In genomic region chr7:141695803-141696289, GRCh38 we compare ENCODE assay signal across 18 cellular contexts. TPM values are rescaled to one million over a fixed set of nuclear protein-coding genes. Genes with fewer than 3 reads are reported as not detected.
DNase-seq lines count a peak whose midpoint lies in the region; TF ChIP-seq lines count a peak whose summit lies in the region.
"Had no signal": no experiment of that assay in that cellular context is flagged by ENCODE, and none has a peak within 500 bp of the region (broad histone marks: within the 10 kb centered on the region; RNA-seq: fewer than 3 reads in every experiment).

No MANE protein-coding gene starts in this region.

- DNase-seq in Caki2 (ENCODE audit: low read depth): peak; percentile 8
- DNase-seq in HT-29 (ENCODE audit: low spot score): peak; percentile 67
- DNase-seq in nephron progenitor cell: peak; percentile 35
- no peak for DNase-seq in GM23248
- no peak for DNase-seq in OCI-M2 (lab: John Stamatoyannopoulos, UW; ENCODE audit: unreplicated experiment)
- no peak for DNase-seq in hypothalamus (lab: John Stamatoyannopoulos, UW)
- no peak for DNase-seq in GM19238 (ENCODE audit: insufficient read length, low spot score)
- DNase-seq: activated T-cell treated with anti-CD3 and anti-CD28 coated beads, Interleukin-2, amount 50 U/mL, for 1 hour; anterior cingulate cortex; CD4-positive, alpha-beta memory T cell; NCI-H2171; occipital lobe; SJCRH30; stimulated activated naive CD4-positive, alpha-beta T cell had no signal

- no peaks in the 10 kb centered on the region; the same call in 1 of the 2 replicates for H3K79me2 ChIP-seq in GM23248 (ENCODE audit: insufficient read depth)

- in situ Hi-C loops in Caki2 (cut with HindIII; ENCODE audit: low pct_unique_long_range_greater_than_20kb, low sequenced_read_pairs) (no loop called here), GM23248 (cut with MboI) (no loop called here)

- no peaks in the 10 kb centered on the region for H4K20me1 ChIP-seq in GM23248 (ENCODE audit: insufficient read depth)

- H3K4me3 ChIP-seq in GM23248: no peak overlapping the region
- H3K4me3 ChIP-seq: lung, SJCRH30 had no signal

- H3K9me3 Mint-ChIP-seq in nephron progenitor cell: no peaks in the 10 kb centered on the region

- WGBS in GM23248 (ENCODE audit: low coverage in 1 of 2, low lambda C conversion rate in 2 of 2, missing lambda C conversion rate in 2 of 2), 2 experiments: 91 to 95% methylated on average over 6 of the region's 6 CpGs

- TF ChIP-seq CTCF in VCaP (conservative IDR thresholded peaks at IDR 0.05) (no peak), nephron progenitor cell (IDR thresholded peaks at IDR 0.05) (no peak)

- H3K9me2 ChIP-seq in GM23248 (ENCODE audit: insufficient read depth): 0 out of 2 replicates have a peak, but pooled peaks cover 4% of the 10 kb centered on the region

- H3K4me2 ChIP-seq in GM23248 (ENCODE audit: unreplicated experiment): no peak overlapping the region
- H3K4me2 ChIP-seq: KMS-11 had no signal

- H3K27me3 Mint-ChIP-seq in nephron progenitor cell (ENCODE audit: low read depth, poor library complexity): peaks cover 10% of the 10 kb centered on the region
- H3K27me3 Mint-ChIP-seq: CD4-positive, alpha-beta memory T cell had no signal

- H3K36me3 Mint-ChIP-seq in nephron progenitor cell (ENCODE audit: low read depth): peaks cover 7% of the 10 kb centered on the region

- H3K27me3 ChIP-seq in GM23248 (replicated peaks; ENCODE audit: insufficient read depth): no peaks in the 10 kb centered on the region
- H3K27me3 ChIP-seq: SJCRH30 had no signal

- H3K27ac Mint-ChIP-seq in nephron progenitor cell: peak overlapping the region; percentile 46

- no peaks in the 10 kb centered on the region for H3K36me3 ChIP-seq in GM23248 (ENCODE audit: low read depth)
- H3K36me3 ChIP-seq: SJCRH30 had no signal

- H3K27ac ChIP-seq in VCaP (peak overlapping the region; percentile 56), GM23248 (no peak overlapping the region)
- H3K27ac ChIP-seq: KMS-11, SJCRH30 had no signal

- no peak overlapping the region for H3K9ac ChIP-seq in GM23248
- H3K9ac ChIP-seq: KMS-11 had no signal

- no peaks in the 10 kb centered on the region for H3K9me3 ChIP-seq in GM23248 (ENCODE audit: low read depth)
- H3K9me3 ChIP-seq: SJCRH30 had no signal

- H3F3A ChIP-seq in GM23248 (ENCODE audit: insufficient read depth): no peaks in the 10 kb centered on the region

- no peaks in the 10 kb centered on the region for H3K4me1 ChIP-seq in GM23248 (ENCODE audit: insufficient read depth)

- H3K4me1 Mint-ChIP-seq in nephron progenitor cell: peaks cover 41% of the 10 kb centered on the region

- H3K4me3 Mint-ChIP-seq in nephron progenitor cell: no peak overlapping the region
- H3K4me3 Mint-ChIP-seq: CD4-positive, alpha-beta memory T cell had no signal

- H2AFZ ChIP-seq in GM23248: no peak overlapping the region

RNA-seq across cellular contexts. Expression of gene DENND11, which starts 6.1 kb away (rescaled TPM):
- total RNA-seq in Caki2 (2014; rRNA removed; shearing (Covaris generic); ENCODE audit: low replicate concordance): 1.6 and 1.7 TPM in 2 replicates
- total RNA-seq in HT-29 (2014; rRNA removed; shearing (Covaris generic)): 19.6 and 20.4 TPM in 2 replicates
- total RNA-seq in GM23248 (2014; rRNA removed; shearing (Covaris generic)): 3.0 and 7.8 TPM in 2 replicates
- 0.43 and 0.49 TPM in 2 replicates for polyA plus RNA-seq in GM23248 (2016; fragmentation: Nextera tagmentation; extraction: Ambion mirVana)

RNA-seq across cellular contexts. Expression of gene WEE2, which starts 12.3 kb away (rescaled TPM):
- not detected in 2 replicates for total RNA-seq in Caki2 (2014; rRNA removed; shearing (Covaris generic); ENCODE audit: low replicate concordance)
- total RNA-seq in HT-29 (2014; rRNA removed; shearing (Covaris generic)): 0.03 TPM in 1 of 2 replicates, not detected in the other
- total RNA-seq in GM23248 (2014; rRNA removed; shearing (Covaris generic)): not detected in 2 replicates
- not detected in 2 replicates for polyA plus RNA-seq in GM23248 (2016; fragmentation: Nextera tagmentation; extraction: Ambion mirVana)
- total RNA-seq: CD4-positive, alpha-beta memory T cell; glomerular endothelial cell; lung; SJCRH30 had no signal
- polyA plus RNA-seq: CD4-positive, alpha-beta memory T cell; lung had no signal

RNA-seq across cellular contexts. Expression of gene SSBP1, which starts 42.3 kb away (rescaled TPM):
- 197 and 231 TPM in 2 replicates for total RNA-seq in Caki2 (2014; rRNA removed; shearing (Covaris generic); ENCODE audit: low replicate concordance)
- total RNA-seq in HT-29 (2014; rRNA removed; shearing (Covaris generic)): 194 and 242 TPM in 2 replicates
- total RNA-seq in GM23248 (2014; rRNA removed; shearing (Covaris generic)): 76.8 and 113 TPM in 2 replicates
- polyA plus RNA-seq in GM23248 (2016; fragmentation: Nextera tagmentation; extraction: Ambion mirVana): 267 and 278 TPM in 2 replicates

Comparison
In these comparisons a context has a peak if more than half of its experiments do, and no peak if none do; other contexts are left out.
1. DNase-seq: peak in Caki2 (single experiment), HT-29 (single experiment) and nephron progenitor cell (single experiment); none in GM23248 (single experiment), OCI-M2 (single experiment), hypothalamus (0 of 51) and GM19238 (single experiment).